In the genomic region with DNA sequence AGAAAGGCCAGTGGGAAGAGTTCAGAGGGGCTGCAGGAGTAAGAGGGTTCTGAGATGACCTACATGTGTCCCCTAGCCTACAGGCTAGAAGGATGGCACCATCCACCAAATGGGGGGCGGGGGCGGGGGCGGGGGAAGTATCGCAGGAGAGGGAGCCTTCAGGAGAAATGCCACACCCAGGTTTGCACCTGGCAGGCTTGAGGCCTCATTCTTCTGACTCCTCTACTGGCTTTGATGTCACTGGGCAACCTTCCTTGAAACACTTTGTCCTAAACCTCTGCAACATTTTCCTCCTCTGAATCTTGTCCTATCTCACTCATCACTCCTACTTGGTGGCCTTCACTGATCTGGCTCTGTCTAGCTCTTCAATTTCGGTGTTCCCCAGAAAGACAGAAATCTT, we compare ENCODE assay signal across 13 cellular contexts.
"Had no signal": no experiment of that assay in that cellular context is flagged by ENCODE, and none has a peak within 500 bp of the region (broad histone marks: within the 10 kb centered on the region; RNA-seq: fewer than 3 reads in every experiment).

No MANE protein-coding gene starts in this region.

- H3K4me3 Mint-ChIP-seq: activated B cell treated with CpG ODN at 0.5 μM for 24 hours; nephron progenitor cell; stimulated activated naive CD8-positive, alpha-beta T cell treated with anti-CD3 and anti-CD28 coated beads, Interleukin-15, Interleukin-2, amounts not matched to agents 100 ng/mL and 50 ng/mL, for 24 hours had no signal

- H3K27me3 ChIP-seq: body of pancreas, testis had no signal

- H3K27ac Mint-ChIP-seq: activated B cell treated with CpG ODN at 0.5 μM for 24 hours, nephron progenitor cell had no signal

- H3K4me1 ChIP-seq: testis had no signal

- H3K9me3 Mint-ChIP-seq: activated B cell treated with CpG ODN at 0.5 μM for 24 hours had no signal

- H3K9me3 ChIP-seq: body of pancreas, SK-N-SH, testis had no signal

- DNase-seq: activated B cell treated with CpG ODN at 0.5 μM for 24 hours; activated CD8-positive, alpha-beta memory T cell treated with anti-CD3 and anti-CD28 coated beads, Interleukin-2, amount 50 U/mL, for 4 hours; activated naive CD4-positive, alpha-beta T cell; activated T-cell treated with anti-CD3 and anti-CD28 coated beads, Interleukin-2, amount 50 U/mL, for 72 hours; body of pancreas; cerebellar nuclear complex; nephron progenitor cell; SK-N-SH; stimulated activated CD4-positive, alpha-beta T cell treated with anti-CD3 and anti-CD28 coated beads, Interleukin-2, amount 100 ng/mL, for 48 hours; stimulated activated CD8-positive, alpha-beta memory T cell treated with anti-CD3 and anti-CD28 coated beads, Interleukin-4, amount 100 ng/mL, for 48 hours; T-helper 1 cell; testis had no signal

- H3K27ac ChIP-seq: testis had no signal

- H3K4me3 ChIP-seq: body of pancreas, testis had no signal

- H3K27me3 Mint-ChIP-seq: activated B cell treated with CpG ODN at 0.5 μM for 24 hours; stimulated activated naive CD8-positive, alpha-beta T cell treated with anti-CD3 and anti-CD28 coated beads, Interleukin-15, Interleukin-2, amounts not matched to agents 100 ng/mL and 50 ng/mL, for 24 hours had no signal

- ATAC-seq: body of pancreas had no signal
